ENCODE assay signal across 14 cellular contexts in genomic region chr13:24243311-24243710, GRCh38.
"Had no signal": no experiment of that assay in that cellular context is flagged by ENCODE, and none has a peak within 500 bp of the region (broad histone marks: within the 10 kb centered on the region; RNA-seq: fewer than 3 reads in every experiment).

No MANE protein-coding gene starts in this region.

- H3K4me3 Mint-ChIP-seq: activated CD4-positive, alpha-beta T cell treated with anti-CD3 and anti-CD28 coated beads, Interleukin-2, amount 10 ng/mL, durations not matched to agents 7 days and 5 days; activated naive CD8-positive, alpha-beta T cell treated with anti-CD3 and anti-CD28 coated beads, Interleukin-2, amount 50 U/mL, for 24 hours; mesothelial cell of epicardium; T-helper 1 cell treated with Interleukin-12 subunit alpha and Interleukin-12 subunit beta and Interleukin-4 antibody, amounts not matched to agents 30 μg/mL and 1 μg/mL, for 36 hours had no signal

- H3K27me3 ChIP-seq: gastrocnemius medialis, transverse colon had no signal

- H3K36me3 ChIP-seq: gastrocnemius medialis, transverse colon had no signal

- H3K27me3 Mint-ChIP-seq: activated CD4-positive, alpha-beta T cell treated with anti-CD3 and anti-CD28 coated beads, Interleukin-2, amount 10 ng/mL, durations not matched to agents 7 days and 5 days; activated naive CD8-positive, alpha-beta T cell treated with anti-CD3 and anti-CD28 coated beads, Interleukin-2, amount 50 U/mL, for 24 hours had no signal

- H3K27ac Mint-ChIP-seq: activated CD4-positive, alpha-beta T cell treated with anti-CD3 and anti-CD28 coated beads, Interleukin-2, amount 10 ng/mL, durations not matched to agents 7 days and 5 days; mesothelial cell of epicardium; T-helper 1 cell treated with Interleukin-12 subunit alpha and Interleukin-12 subunit beta and Interleukin-4 antibody, amounts not matched to agents 30 μg/mL and 1 μg/mL, for 36 hours had no signal

- FAIRE-seq: astrocyte, colon, kidney, TTC549 had no signal

- ATAC-seq: activated naive CD8-positive, alpha-beta T cell treated with anti-CD3 and anti-CD28 coated beads, Interleukin-2, amount 50 U/mL, for 24 hours; gastrocnemius medialis had no signal

- DNase-seq: activated CD4-positive, alpha-beta T cell treated with anti-CD3 and anti-CD28 coated beads, Interleukin-2, amount 10 ng/mL, durations not matched to agents 7 days and 5 days; activated CD4-positive, CD25-positive, alpha-beta regulatory T cell; activated CD8-positive, alpha-beta memory T cell treated with anti-CD3 and anti-CD28 coated beads for 24 hours; activated naive CD4-positive, alpha-beta T cell treated with Interleukin-2 at 50 U/mL for 16 hours; activated naive CD8-positive, alpha-beta T cell treated with anti-CD3 and anti-CD28 coated beads, Interleukin-2, amount 50 U/mL, for 24 hours; gastrocnemius medialis; kidney; transverse colon had no signal

- H3K9me3 Mint-ChIP-seq: activated CD4-positive, alpha-beta T cell treated with anti-CD3 and anti-CD28 coated beads, Interleukin-2, amount 10 ng/mL, durations not matched to agents 7 days and 5 days; activated naive CD8-positive, alpha-beta T cell treated with anti-CD3 and anti-CD28 coated beads, Interleukin-2, amount 50 U/mL, for 24 hours; mesothelial cell of epicardium; T-helper 1 cell treated with Interleukin-12 subunit alpha and Interleukin-12 subunit beta and Interleukin-4 antibody, amounts not matched to agents 30 μg/mL and 1 μg/mL, for 36 hours had no signal

- H3K27ac ChIP-seq: gastrocnemius medialis, skin epidermis had no signal

- H3K4me3 ChIP-seq: gastrocnemius medialis, skin epidermis, transverse colon had no signal

- H3K4me1 ChIP-seq: gastrocnemius medialis had no signal

- H3K9me3 ChIP-seq: gastrocnemius medialis, transverse colon had no signal
